Comparison of ENCODE assay signal across 18 cellular contexts in the genomic region with DNA sequence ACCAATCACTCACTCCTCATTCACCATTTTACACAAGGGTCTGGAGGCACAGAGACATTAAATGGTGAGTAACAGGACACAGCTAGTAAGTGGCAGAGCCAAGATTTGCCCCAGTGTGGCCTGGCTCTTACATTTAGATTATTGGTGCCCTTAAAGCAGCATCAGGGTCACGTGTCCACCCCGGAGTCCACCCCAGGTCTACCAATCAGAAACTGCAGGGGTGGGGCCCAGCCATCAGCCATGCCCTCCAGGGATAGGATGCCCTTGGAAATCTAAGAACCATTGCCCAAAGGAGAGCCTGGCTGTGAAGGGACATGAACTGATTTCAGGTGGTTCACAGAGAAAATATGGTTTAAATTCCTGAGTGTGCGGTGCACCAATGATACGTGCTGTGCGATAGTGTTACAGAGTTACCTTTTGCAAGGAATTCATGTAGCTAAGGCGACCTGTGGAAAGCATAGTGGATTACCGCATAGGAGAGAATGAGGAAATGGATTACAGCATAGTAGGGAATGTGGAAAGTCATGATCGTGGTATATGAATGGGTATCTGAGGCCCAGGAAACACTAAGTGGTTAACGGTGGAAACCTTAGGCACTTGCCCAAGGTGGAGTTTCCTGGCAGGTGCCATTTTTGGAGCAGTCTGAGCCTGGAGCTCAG. TPM values are rescaled to one million over a fixed set of nuclear protein-coding genes. Genes with fewer than 3 reads are reported as not detected.
DNase-seq lines count a peak whose midpoint lies in the region; TF ChIP-seq lines count a peak whose summit lies in the region.
"Had no signal": no experiment of that assay in that cellular context is flagged by ENCODE, and none has a peak within 500 bp of the region (broad histone marks: within the 10 kb centered on the region; RNA-seq: fewer than 3 reads in every experiment).

No MANE protein-coding gene starts in this region.

- POLR2A ChIA-PET in MCF 10A (lab: Yijun Ruan, JAX): interaction anchor here (0.8 kb wide), 1 partner anchor 1002 kb away, joined by 3 read pairs; no protein-coding TSS in a partner anchor

- H4K8ac ChIP-seq in trophoblast cell (ENCODE audit: low read depth, low read length): no peak overlapping the region

- H2BK5ac ChIP-seq in trophoblast cell (ENCODE audit: low read depth, low read length, poor library complexity): no peak overlapping the region

- H3K18ac ChIP-seq in trophoblast cell (ENCODE audit: low read length): no peak overlapping the region

- no peak overlapping the region for H3K4ac ChIP-seq in trophoblast cell (ENCODE audit: low read depth, low read length)

- H3K4me3 ChIP-seq in breast epithelium (no peak overlapping the region), epithelial cell of esophagus (ENCODE audit: low read length) (no peak overlapping the region), trophoblast cell (ENCODE audit: low read depth, low read length) (no peak overlapping the region), tibial artery (no peak overlapping the region), MG63 (no peak overlapping the region)
- H3K4me3 ChIP-seq: BLaER1, GM23338, Peyer's patch had no signal

- H2BK120ac ChIP-seq in trophoblast cell (ENCODE audit: insufficient read depth, low read length, poor library complexity): no peak overlapping the region

- H3K9ac ChIP-seq in trophoblast cell (ENCODE audit: low read length): no peak overlapping the region
- H3K9ac ChIP-seq: BLaER1 had no signal

- H2AFZ ChIP-seq in trophoblast cell (ENCODE audit: insufficient read depth, low read length, poor library complexity): no peak overlapping the region
- H2AFZ ChIP-seq: GM23338 had no signal

- no peak overlapping the region for H4K12ac ChIP-seq in trophoblast cell (ENCODE audit: low read depth, low read length)

- H3K14ac ChIP-seq in trophoblast cell (ENCODE audit: low read length): no peak overlapping the region

- TF ChIP-seq POLR2A in breast epithelium (IDR thresholded peaks at IDR 0.05): no peak

- H3K4me1 ChIP-seq in breast epithelium (peaks cover 0 to 4% of the 10 kb centered on the region in 2 donors), trophoblast cell (ENCODE audit: control insufficient read depth in 1 of 2, insufficient read depth in 2 of 2, low read length in 2 of 2) (peaks cover 10 to 14% of the 10 kb centered on the region in 2 experiments), tibial artery (peaks cover 0 to 39% (median 37%) of the 10 kb centered on the region in 4 donors)

- no peak overlapping the region for H3K4me2 ChIP-seq in trophoblast cell (ENCODE audit: low read length)
- H3K4me2 ChIP-seq: BLaER1, GM23338 had no signal

- in situ Hi-C loops in G401 (cut with HindIII; ENCODE audit: low sequenced_read_pairs): loop anchor here (25.0 kb wide), 1 partner anchor 835 kb away; no protein-coding TSS in a partner anchor

- no peak overlapping the region for H2BK12ac ChIP-seq in trophoblast cell (ENCODE audit: low read length)

- H3K36me3 Mint-ChIP-seq in MCF 10A (ENCODE audit: insufficient read depth, unreplicated experiment): no peaks in the 10 kb centered on the region

- H3K79me2 ChIP-seq in trophoblast cell (ENCODE audit: control insufficient read depth, insufficient read depth, low read length, poor library complexity): peaks cover 1% of the 10 kb centered on the region

- TF ChIP-seq CTCF in breast epithelium (IDR thresholded peaks at IDR 0.05): no peak
- no peak for TF ChIP-seq CTCF in MCF 10A (IDR thresholded peaks at IDR 0.05; ENCODE audit: unreplicated experiment)
- no peak for TF ChIP-seq CTCF in epithelial cell of esophagus (IDR thresholded peaks at IDR 0.05; ENCODE audit: insufficient read depth, low read depth, low read length, missing control alignments)
- no peak for TF ChIP-seq CTCF in tibial artery (IDR thresholded peaks at IDR 0.05)

- no peaks in the 10 kb centered on the region for H3K9me3 ChIP-seq in breast epithelium
- peaks cover 2% of the 10 kb centered on the region for H3K9me3 ChIP-seq in trophoblast cell (ENCODE audit: insufficient read depth, low read depth, low read length)
- no peaks in the 10 kb centered on the region for H3K9me3 ChIP-seq in tibial artery
- no peaks in the 10 kb centered on the region for H3K9me3 ChIP-seq in MG63
- H3K9me3 ChIP-seq: BLaER1, Peyer's patch had no signal

- H3K27ac Mint-ChIP-seq in MCF 10A (ENCODE audit: low read depth, unreplicated experiment): no peak overlapping the region
- H3K27ac Mint-ChIP-seq: GM23338, HFFc6 had no signal

- H3K79me1 ChIP-seq in trophoblast cell (ENCODE audit: low read length): peaks cover 2% of the 10 kb centered on the region

- peak overlapping the region; percentile 14 to 25 for H3K27ac ChIP-seq in breast epithelium
- no peak overlapping the region for H3K27ac ChIP-seq in trophoblast cell (ENCODE audit: low read depth, low read length)
- peak overlapping the region; percentile 70 to 86 for H3K27ac ChIP-seq in tibial artery
- H3K27ac ChIP-seq: 22Rv1, BLaER1, HL-60, Peyer's patch had no signal

- H3K4me3 Mint-ChIP-seq in MCF 10A (ENCODE audit: unreplicated experiment): no peak overlapping the region
- H3K4me3 Mint-ChIP-seq: GM23338, HFFc6 had no signal

- CTCF ChIA-PET in MCF 10A (lab: Yijun Ruan, JAX): interaction anchor here (0.6 to 1.5 kb wide), 4 partner anchors 10 to 1091 kb away, joined by 3 to 5 read pairs (median 4); a partner anchor contains a TSS

- intact Hi-C loops in breast epithelium (cut with DNase I; ENCODE audit: low total_unique reads) (no loop called here), MCF 10A (cut with micrococcal nuclease) (no loop called here), tibial artery (cut with DNase I; ENCODE audit: low total_unique reads) (no loop called here)

- H3K27me3 Mint-ChIP-seq in MCF 10A (ENCODE audit: insufficient read depth, unreplicated experiment): peaks cover 29% of the 10 kb centered on the region

- no peaks in the 10 kb centered on the region for H3K36me3 ChIP-seq in breast epithelium
- H3K36me3 ChIP-seq in trophoblast cell (ENCODE audit: control insufficient read depth in 1 of 2, insufficient read depth in 2 of 2, low read length in 2 of 2): peaks cover 52 to 59% of the 10 kb centered on the region in 2 experiments
- H3K36me3 ChIP-seq in tibial artery: peaks cover 45 to 65% (median 63%) of the 10 kb centered on the region in 3 donors
- no peaks in the 10 kb centered on the region for H3K36me3 ChIP-seq in MG63
- H3K36me3 ChIP-seq: BLaER1 had no signal

- BruUV-seq in MCF 10A (replicated peaks; lab: Mats Ljungman, UMichigan): no TSS peak

- WGBS in trophoblast cell (ENCODE audit: extremely low coverage, insufficient coverage, insufficient read length): no CpG with 5 or more reads among the region's 9 CpGs

- no peak overlapping the region for H3K23ac ChIP-seq in trophoblast cell (ENCODE audit: low read length)

- H3K4me1 Mint-ChIP-seq in MCF 10A (ENCODE audit: insufficient read depth, unreplicated experiment): peaks cover 21% of the 10 kb centered on the region

- H4K91ac ChIP-seq in trophoblast cell (ENCODE audit: low read depth, low read length): no peak overlapping the region

- no peak overlapping the region for H2AK5ac ChIP-seq in trophoblast cell (ENCODE audit: low read length)

- no peaks in the 10 kb centered on the region for H3K9me3 Mint-ChIP-seq in MCF 10A (ENCODE audit: unreplicated experiment)
- H3K9me3 Mint-ChIP-seq: GM23338, HFFc6 had no signal

- no peak for DNase-seq in breast epithelium (ENCODE audit: low spot score in 2 of 2)
- DNase-seq in MCF 10A (ENCODE audit: unreplicated experiment): no peak
- DNase-seq in epithelial cell of esophagus (ENCODE audit: low read depth): peak; percentile 76
- peak; percentile 49 to 81 for DNase-seq in trophoblast cell
- no peak for DNase-seq in tibial artery
- no peak for DNase-seq in G401 (ENCODE audit: low spot score)
- no peak for DNase-seq in SW 1271 (lab: John Stamatoyannopoulos, UW)
- no peak for DNase-seq in MG63
- DNase-seq: HFFc6, NCI-H1417, NCI-H1930, NCI-H2171 treated with DMSO at 0.1 percent for 48 hours, NCI-H510A treated with DMSO at 0.1 percent for 48 hours, Peyer's patch had no signal

- no peaks in the 10 kb centered on the region for H3K27me3 ChIP-seq in breast epithelium
- no peaks in the 10 kb centered on the region for H3K27me3 ChIP-seq in trophoblast cell (ENCODE audit: insufficient read depth, low read length)
- no peaks in the 10 kb centered on the region for H3K27me3 ChIP-seq in tibial artery
- no peaks in the 10 kb centered on the region for H3K27me3 ChIP-seq in MG63
- H3K27me3 ChIP-seq: Peyer's patch had no signal

RNA-seq across cellular contexts. Expression of a gene that starts 17.8 kb away (rescaled TPM):
- total RNA-seq in breast epithelium (1,000 to 10,000 TPM in 1 of 3 donors, 100 to 1,000 TPM in 2; 161 to 1,107 (median 177) TPM), MCF 10A (2022) (not detected in 2 replicates)
- 356 and 375 TPM in 2 replicates for polyA plus RNA-seq in trophoblast cell (2013)
- 0.24 TPM in 1 of 2 replicates, not detected in the other for total RNA-seq in G401 (2014; rRNA removed; shearing (Covaris generic))
- 1.8 and 3.8 TPM in 2 replicates for total RNA-seq in MG63 (2014; rRNA removed; shearing (Covaris generic); ENCODE audit: low replicate concordance)

RNA-seq across cellular contexts. Expression of a gene that starts 44.3 kb away (rescaled TPM):
- total RNA-seq in breast epithelium (100 to 1,000 TPM in 2 of 3 donors, 10 to 100 TPM in 1; 16.0 to 131 (median 115) TPM), MCF 10A (2022) (18.3 and 32.0 TPM in 2 replicates)
- 654 and 672 TPM in 2 replicates for polyA plus RNA-seq in trophoblast cell (2013)
- 134 and 159 TPM in 2 replicates for total RNA-seq in G401 (2014; rRNA removed; shearing (Covaris generic))
- total RNA-seq in MG63 (2014; rRNA removed; shearing (Covaris generic); ENCODE audit: low replicate concordance): 191 and 249 TPM in 2 replicates

Comparison
In these comparisons a context has a peak if more than half of its experiments do, and no peak if none do; other contexts are left out.
1. RNA of a gene that starts 17.8 kb away (total RNA-seq): 161 to 1,107 TPM in breast epithelium; 1.8 to 3.8 TPM in MG63, 0.24 TPM in G401 and not detected in MCF 10A; every median in the first group is over 10 times any median in the second.
2. DNase-seq: peak in epithelial cell of esophagus (single experiment) and trophoblast cell (2 of 2); none in breast epithelium (0 of 2), MCF 10A (single experiment), tibial artery (0 of 2), G401 (single experiment), SW 1271 (0 of 2) and MG63 (single experiment).